Comparison of ENCODE assay signal across 3 cellular contexts in genomic region chr3:195862318-195862717, GRCh38. TPM values are rescaled to one million over a fixed set of nuclear protein-coding genes. Genes with fewer than 3 reads are reported as not detected.
"Had no signal": no experiment of that assay in that cellular context is flagged by ENCODE, and none has a peak within 500 bp of the region (broad histone marks: within the 10 kb centered on the region; RNA-seq: fewer than 3 reads in every experiment).

No MANE protein-coding gene starts in this region.

RNA-seq across cellular contexts. Expression of gene MUC4, which starts 50.6 kb away (rescaled TPM):
- total RNA-seq: Right ventricle myocardium superior, RPMI7951, SJSA1 had no signal
